18 cellular contexts compared by ENCODE assay signal in the genomic region with DNA sequence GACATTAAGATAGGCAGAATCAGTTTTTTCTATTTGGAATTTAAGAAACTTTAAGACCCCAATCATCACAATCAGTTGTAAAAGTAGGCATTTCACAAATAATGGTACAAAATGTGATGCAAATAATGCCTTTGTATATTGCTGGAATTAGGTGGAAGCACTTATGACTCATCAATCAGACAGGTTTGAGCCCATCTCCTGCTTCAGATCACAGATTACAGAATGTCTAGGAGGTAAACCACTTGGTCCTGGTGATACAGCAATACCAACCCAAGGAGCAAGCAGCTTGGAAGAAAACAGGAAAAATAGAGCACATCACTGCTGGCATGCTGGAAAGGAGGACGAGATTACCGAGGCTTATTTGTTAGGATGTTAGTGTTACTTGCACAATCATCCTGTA. TPM values are rescaled to one million over a fixed set of nuclear protein-coding genes. Genes with fewer than 3 reads are reported as not detected.
DNase-seq lines count a peak whose midpoint lies in the region; ATAC-seq, FAIRE-seq and TF ChIP-seq lines count a peak whose summit lies in the region.
"Had no signal": no experiment of that assay in that cellular context is flagged by ENCODE, and none has a peak within 500 bp of the region (broad histone marks: within the 10 kb centered on the region; RNA-seq: fewer than 3 reads in every experiment).

No MANE protein-coding gene starts in this region.

- no peaks in the 10 kb centered on the region for H3K79me2 ChIP-seq in K562 (ENCODE audit: control insufficient read depth, insufficient read depth, low read length)

- TF ChIP-seq POLR2A in K562 (conservative IDR thresholded peaks at IDR 0.05), result no peak

- H3K4me3 ChIP-seq in K562, result no peak overlapping the region
- H3K4me3 ChIP-seq: BLaER1 had no signal

- DNase-seq in DMS53 (lab: John Stamatoyannopoulos, UW) (peak; percentile 15), DMS53 treated with DMSO at 0.1 percent for 48 hours (lab: John Stamatoyannopoulos, UW; ENCODE audit: unreplicated experiment) (no peak), K562 (ENCODE audit: extremely low read depth in 1 of 4, low spot score in 3 of 4) (no peak), NCI-H2029 treated with DMSO at 0.1 percent for 48 hours (lab: John Stamatoyannopoulos, UW) (no peak), NCI-H128 (lab: John Stamatoyannopoulos, UW; ENCODE audit: unreplicated experiment) (no peak)
- DNase-seq: AML-193; Caco-2; CD8-positive, alpha-beta memory T cell had no signal

- H3K9me1 ChIP-seq in K562 (ENCODE audit: control insufficient read depth, insufficient read depth, low read length), result no peaks in the 10 kb centered on the region

- intact Hi-C loops in K562 (cut with micrococcal nuclease), result no loop called here

- H3K36me3 ChIP-seq in K562 (ENCODE audit: control insufficient read depth, insufficient read depth, low read length), result no peaks in the 10 kb centered on the region
- H3K36me3 ChIP-seq: BLaER1 had no signal

- in situ Hi-C loops in K562 (cut with MboI), result no loop called here

- H3K27me3 ChIP-seq in K562 (ENCODE audit: control insufficient read depth in 2 of 2, insufficient read depth in 2 of 2, low read length in 2 of 2), result peaks cover 5% of the 10 kb centered on the region in 2 experiments; a peak in 3 of 5 replicates
- H3K27me3 ChIP-seq: BLaER1 had no signal

- no peaks in the 10 kb centered on the region for H3K9me3 ChIP-seq in K562 (replicated peaks; ENCODE audit: control insufficient read depth, insufficient read depth, low read depth, low read length)
- H3K9me3 ChIP-seq: BLaER1, Caco-2 had no signal

- H4K20me1 ChIP-seq in K562 (replicated peaks; ENCODE audit: control insufficient read depth, insufficient read depth, low read length), result no peaks in the 10 kb centered on the region
- H4K20me1 ChIP-seq: BLaER1 had no signal

- no peak overlapping the region for H2AFZ ChIP-seq in K562 (ENCODE audit: low read depth, low read length)

- no peak for TF ChIP-seq EP300 in K562 (IDR thresholded peaks at IDR 0.05; ENCODE audit: low read length)

- no peak overlapping the region for H3K9ac ChIP-seq in K562 (ENCODE audit: insufficient read depth in 1 of 2, low read depth in 2 of 2, low read length in 2 of 2)
- H3K9ac ChIP-seq: BLaER1 had no signal

- CTCF ChIA-PET in K562 (lab: Yijun Ruan, JAX; ENCODE audit: low intra/inter-chr PET ratio), result no interaction called here

- WGBS in K562 (ENCODE audit: insufficient coverage, low coverage, missing lambda C conversion rate), result 4% methylated on average over 2 of the region's 2 CpGs

- H3K4me1 ChIP-seq in K562 (replicated peaks in 1 of 2; ENCODE audit: control insufficient read depth in 2 of 2, insufficient read depth in 2 of 2, low read length in 2 of 2), result no peaks in the 10 kb centered on the region
- H3K4me1 ChIP-seq: BLaER1, Caco-2 had no signal

- H3K4me2 ChIP-seq in K562 (ENCODE audit: insufficient read depth, low read length), result no peak overlapping the region
- H3K4me2 ChIP-seq: BLaER1 had no signal

- no peak for ATAC-seq in K562
- peak; percentile 67 for ATAC-seq in esophagus mucosa
- ATAC-seq in GM18498 (IDR thresholded peaks at IDR 0.05; ENCODE audit: unreplicated experiment), result no peak
- ATAC-seq: HCT116 had no signal

- POLR2A ChIA-PET in K562 (lab: Yijun Ruan, JAX), result no interaction called here

- TF ChIP-seq RAD21 in K562 (CRISPR knock-in tag; conservative IDR thresholded peaks at IDR 0.05 in 1 of 2, IDR thresholded peaks at IDR 0.05 in 1 of 2), result no peak

- FAIRE-seq in K562 (lab: Jason Lieb, UNC), result no peak
- FAIRE-seq: GM18507, H54 had no signal

- BruUV-seq in K562 (replicated peaks; lab: Mats Ljungman, UMichigan), result no TSS peak

- H3K27ac ChIP-seq in K562 (ENCODE audit: extremely low read depth, low read depth, low read length), result no peak overlapping the region
- H3K27ac ChIP-seq: 22Rv1, BLaER1 had no signal

- no peak for TF ChIP-seq CTCF in K562 (IDR thresholded peaks at IDR 0.05 in 2 of 3, conservative IDR thresholded peaks at IDR 0.05 in 1 of 3; ENCODE audit: insufficient read depth in 2 of 3, low read depth in 1 of 3, low read length in 3 of 3)

TF ChIP-seq in K562, 482 proteins besides CTCF, POLR2A, EP300 and RAD21 (continues in another document):
- TF ChIP-seq, protein P1, sequence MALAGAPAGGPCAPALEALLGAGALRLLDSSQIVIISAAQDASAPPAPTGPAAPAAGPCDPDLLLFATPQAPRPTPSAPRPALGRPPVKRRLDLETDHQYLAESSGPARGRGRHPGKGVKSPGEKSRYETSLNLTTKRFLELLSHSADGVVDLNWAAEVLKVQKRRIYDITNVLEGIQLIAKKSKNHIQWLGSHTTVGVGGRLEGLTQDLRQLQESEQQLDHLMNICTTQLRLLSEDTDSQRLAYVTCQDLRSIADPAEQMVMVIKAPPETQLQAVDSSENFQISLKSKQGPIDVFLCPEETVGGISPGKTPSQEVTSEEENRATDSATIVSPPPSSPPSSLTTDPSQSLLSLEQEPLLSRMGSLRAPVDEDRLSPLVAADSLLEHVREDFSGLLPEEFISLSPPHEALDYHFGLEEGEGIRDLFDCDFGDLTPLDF (CRISPR knock-in tag; IDR thresholded peaks at IDR 0.05), result no peak
- TF ChIP-seq, protein P2, sequence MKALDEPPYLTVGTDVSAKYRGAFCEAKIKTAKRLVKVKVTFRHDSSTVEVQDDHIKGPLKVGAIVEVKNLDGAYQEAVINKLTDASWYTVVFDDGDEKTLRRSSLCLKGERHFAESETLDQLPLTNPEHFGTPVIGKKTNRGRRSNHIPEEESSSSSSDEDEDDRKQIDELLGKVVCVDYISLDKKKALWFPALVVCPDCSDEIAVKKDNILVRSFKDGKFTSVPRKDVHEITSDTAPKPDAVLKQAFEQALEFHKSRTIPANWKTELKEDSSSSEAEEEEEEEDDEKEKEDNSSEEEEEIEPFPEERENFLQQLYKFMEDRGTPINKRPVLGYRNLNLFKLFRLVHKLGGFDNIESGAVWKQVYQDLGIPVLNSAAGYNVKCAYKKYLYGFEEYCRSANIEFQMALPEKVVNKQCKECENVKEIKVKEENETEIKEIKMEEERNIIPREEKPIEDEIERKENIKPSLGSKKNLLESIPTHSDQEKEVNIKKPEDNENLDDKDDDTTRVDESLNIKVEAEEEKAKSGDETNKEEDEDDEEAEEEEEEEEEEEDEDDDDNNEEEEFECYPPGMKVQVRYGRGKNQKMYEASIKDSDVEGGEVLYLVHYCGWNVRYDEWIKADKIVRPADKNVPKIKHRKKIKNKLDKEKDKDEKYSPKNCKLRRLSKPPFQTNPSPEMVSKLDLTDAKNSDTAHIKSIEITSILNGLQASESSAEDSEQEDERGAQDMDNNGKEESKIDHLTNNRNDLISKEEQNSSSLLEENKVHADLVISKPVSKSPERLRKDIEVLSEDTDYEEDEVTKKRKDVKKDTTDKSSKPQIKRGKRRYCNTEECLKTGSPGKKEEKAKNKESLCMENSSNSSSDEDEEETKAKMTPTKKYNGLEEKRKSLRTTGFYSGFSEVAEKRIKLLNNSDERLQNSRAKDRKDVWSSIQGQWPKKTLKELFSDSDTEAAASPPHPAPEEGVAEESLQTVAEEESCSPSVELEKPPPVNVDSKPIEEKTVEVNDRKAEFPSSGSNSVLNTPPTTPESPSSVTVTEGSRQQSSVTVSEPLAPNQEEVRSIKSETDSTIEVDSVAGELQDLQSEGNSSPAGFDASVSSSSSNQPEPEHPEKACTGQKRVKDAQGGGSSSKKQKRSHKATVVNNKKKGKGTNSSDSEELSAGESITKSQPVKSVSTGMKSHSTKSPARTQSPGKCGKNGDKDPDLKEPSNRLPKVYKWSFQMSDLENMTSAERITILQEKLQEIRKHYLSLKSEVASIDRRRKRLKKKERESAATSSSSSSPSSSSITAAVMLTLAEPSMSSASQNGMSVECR (CRISPR knock-in tag; IDR thresholded peaks at IDR 0.05), result no peak
- TF ChIP-seq, protein P3, sequence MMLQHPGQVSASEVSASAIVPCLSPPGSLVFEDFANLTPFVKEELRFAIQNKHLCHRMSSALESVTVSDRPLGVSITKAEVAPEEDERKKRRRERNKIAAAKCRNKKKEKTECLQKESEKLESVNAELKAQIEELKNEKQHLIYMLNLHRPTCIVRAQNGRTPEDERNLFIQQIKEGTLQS (IDR thresholded peaks at IDR 0.05), result 0 out of 2 replicates have a peak, but pooled peaks have one; percentile 21
- TF ChIP-seq, protein P3 (CRISPR knock-in tag; conservative IDR thresholded peaks at IDR 0.05), result no peak
- TF ChIP-seq, protein P4, sequence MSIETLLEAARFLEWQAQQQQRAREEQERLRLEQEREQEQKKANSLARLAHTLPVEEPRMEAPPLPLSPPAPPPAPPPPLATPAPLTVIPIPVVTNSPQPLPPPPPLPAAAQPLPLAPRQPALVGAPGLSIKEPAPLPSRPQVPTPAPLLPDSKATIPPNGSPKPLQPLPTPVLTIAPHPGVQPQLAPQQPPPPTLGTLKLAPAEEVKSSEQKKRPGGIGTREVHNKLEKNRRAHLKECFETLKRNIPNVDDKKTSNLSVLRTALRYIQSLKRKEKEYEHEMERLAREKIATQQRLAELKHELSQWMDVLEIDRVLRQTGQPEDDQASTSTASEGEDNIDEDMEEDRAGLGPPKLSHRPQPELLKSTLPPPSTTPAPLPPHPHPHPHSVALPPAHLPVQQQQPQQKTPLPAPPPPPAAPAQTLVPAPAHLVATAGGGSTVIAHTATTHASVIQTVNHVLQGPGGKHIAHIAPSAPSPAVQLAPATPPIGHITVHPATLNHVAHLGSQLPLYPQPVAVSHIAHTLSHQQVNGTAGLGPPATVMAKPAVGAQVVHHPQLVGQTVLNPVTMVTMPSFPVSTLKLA (conservative IDR thresholded peaks at IDR 0.05), result no peak

RNA-seq across cellular contexts. Expression of a gene that starts 57.6 kb away (rescaled TPM):
- total RNA-seq in K562 (2011; cell fraction: chromatin; rRNA removed; ENCODE audit: low replicate concordance), result 0.69 and 1.3 TPM in 2 replicates
- 0.26 TPM in 1 of 2 replicates, not detected in the other for total RNA-seq in K562 (2011; cell fraction: nucleolus; rRNA removed)
- total RNA-seq in K562 (2011; cell fraction: nucleoplasm; rRNA removed), result 0.29 TPM in 1 of 2 replicates, not detected in the other
- total RNA-seq in K562 (2014; rRNA removed) (0.49 and 1.00 TPM in 2 replicates), K562 (2014; rRNA removed; fragmentation: Illumina TruSeq; extraction: Trizol) (1.2 and 1.4 TPM in 2 replicates), K562 (2015; rRNA removed; fragmentation: Illumina TruSeq; extraction: Trizol) (1.0 and 1.2 TPM in 2 replicates), K562 (2021) (0.40 and 0.98 TPM in 2 replicates), esophagus mucosa (3.3 TPM)
- polyA plus RNA-seq in K562 (2011; rRNA removed) (0.51 and 0.84 TPM in 2 replicates), K562 (2014; fragmentation: Illumina TruSeq; extraction: Trizol) (0.96 and 1.2 TPM in 2 replicates), K562 (2014; fragmentation: Nextera tagmentation; extraction: Ambion mirVana) (1 to 10 TPM; 3.2 to 4.8 TPM), K562 (2014; rRNA removed) (1.7 and 2.6 TPM in 2 replicates)
- polyA plus RNA-seq in K562 (2011; cell fraction: cytosol; rRNA removed), result 0.27 and 0.57 TPM in 2 replicates
- polyA plus RNA-seq in K562 (2011; cell fraction: nucleus; rRNA removed), result 0.14 and 0.55 TPM in 2 replicates
- 1.7 and 4.0 TPM in 2 replicates for polyA plus RNA-seq in K562 (2012)
- polyA minus RNA-seq in K562 (2011; rRNA and poly(A)+ RNA removed), result 0.15 and 0.39 TPM in 2 replicates
- not detected in 2 replicates for polyA minus RNA-seq in K562 (2011; cell fraction: cytosol; rRNA and poly(A)+ RNA removed)
- 0.11 and 0.13 TPM in 2 replicates for polyA minus RNA-seq in K562 (2011; cell fraction: nucleus; rRNA and poly(A)+ RNA removed)
- total RNA-seq: CD8-positive, alpha-beta memory T cell; Daoy; HT1080 had no signal
- polyA plus RNA-seq: CD8-positive, alpha-beta memory T cell; IgD-negative memory B cell had no signal
